8 cellular contexts compared by ENCODE assay signal in the genomic region with DNA sequence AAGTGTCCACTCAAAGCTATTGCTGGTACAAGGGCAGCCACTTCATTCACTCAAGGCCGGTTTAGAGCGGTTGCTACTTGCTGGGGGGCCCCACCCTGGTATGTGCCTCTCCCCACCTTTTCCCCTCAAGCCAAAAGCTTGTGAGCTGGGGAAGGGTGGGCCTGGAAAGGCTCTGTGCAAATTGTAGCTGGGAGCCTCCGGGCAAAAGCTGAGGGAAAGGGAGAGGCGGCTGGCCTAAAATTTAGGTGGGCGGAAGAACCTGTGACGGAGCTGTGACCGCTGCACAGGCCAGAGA. TPM values are rescaled to one million over a fixed set of nuclear protein-coding genes. Genes with fewer than 3 reads are reported as not detected.
DNase-seq lines count a peak whose midpoint lies in the region; ATAC-seq and TF ChIP-seq lines count a peak whose summit lies in the region.

No MANE protein-coding gene starts in this region.

- peaks cover 28% of the 10 kb centered on the region for H3K36me3 ChIP-seq in CD4-positive, alpha-beta memory T cell (ENCODE audit: insufficient read depth, low read length)
- H3K36me3 ChIP-seq in MM.1S (replicated peaks; ENCODE audit: insufficient read depth, low read length) (peaks cover 11% of the 10 kb centered on the region), duodenal mucosa (ENCODE audit: control insufficient read depth in 1 of 2, insufficient read depth in 2 of 2, low read length in 2 of 2) (peaks cover 26 to 36% of the 10 kb centered on the region in 2 donors), neural progenitor cell (peaks cover 4% of the 10 kb centered on the region)

- CTCF ChIA-PET in CD4-positive, alpha-beta memory T cell (lab: Charles Lee; ENCODE audit: partially characterized antibody), result interaction anchor here (0.9 to 2.3 kb wide), 11 partner anchors 12 to 156 kb away, joined by 3 to 12 read pairs (median 4); a partner anchor contains a TSS

- no peaks in the 10 kb centered on the region for H3K79me2 ChIP-seq in MM.1S (ENCODE audit: low read length)
- peaks cover 6% of the 10 kb centered on the region for H3K79me2 ChIP-seq in neural progenitor cell (ENCODE audit: low read depth)

- no peaks in the 10 kb centered on the region for H3K27me3 Mint-ChIP-seq in CD4-positive, alpha-beta memory T cell
- peaks cover 2% of the 10 kb centered on the region for H3K27me3 Mint-ChIP-seq in neural progenitor cell (ENCODE audit: insufficient read depth, low read depth)

- TF ChIP-seq CTCF in MM.1S (IDR thresholded peaks at IDR 0.05; ENCODE audit: low read length), result no peak
- no peak for TF ChIP-seq CTCF in neural progenitor cell (IDR thresholded peaks at IDR 0.05)
- no peak for TF ChIP-seq CTCF in foreskin fibroblast (IDR thresholded peaks at IDR 0.05; ENCODE audit: low read depth, low read length)
- TF ChIP-seq CTCF in GM10266 (IDR thresholded peaks at IDR 0.05; ENCODE audit: control insufficient read depth, insufficient read depth, low read depth, missing control alignments), result no peak

- H3K9me3 ChIP-seq in CD4-positive, alpha-beta memory T cell (ENCODE audit: control insufficient read depth in 1 of 2, low read length in 2 of 2), result no peaks in the 10 kb centered on the region
- no peaks in the 10 kb centered on the region for H3K9me3 ChIP-seq in MM.1S (replicated peaks; ENCODE audit: insufficient read depth, low read length)
- H3K9me3 ChIP-seq in duodenal mucosa (ENCODE audit: control insufficient read depth in 1 of 2, low read length in 2 of 2), result no peaks in the 10 kb centered on the region
- H3K9me3 ChIP-seq in neural progenitor cell (ENCODE audit: low read depth), result no peaks in the 10 kb centered on the region

- peak overlapping the region in 6 of 7 donors; percentile 31 to 82 (median 68) for H3K27ac Mint-ChIP-seq in CD4-positive, alpha-beta memory T cell
- H3K27ac Mint-ChIP-seq in neural progenitor cell, result no peak overlapping the region

- no peak for DNase-seq in CD4-positive, alpha-beta memory T cell
- DNase-seq in MM.1S, result no peak
- DNase-seq in neural progenitor cell (ENCODE audit: low spot score), result no peak
- DNase-seq in foreskin fibroblast, result no peak
- DNase-seq in GM10266 (ENCODE audit: extremely low spot score), result no peak

- no peaks in the 10 kb centered on the region for H3K27me3 ChIP-seq in CD4-positive, alpha-beta memory T cell (ENCODE audit: insufficient read depth, low read length)
- H3K27me3 ChIP-seq in MM.1S (replicated peaks; ENCODE audit: insufficient read depth, low read length) (no peaks in the 10 kb centered on the region), duodenal mucosa (ENCODE audit: control insufficient read depth in 1 of 2, insufficient read depth in 2 of 2, low read length in 2 of 2) (no peaks in the 10 kb centered on the region), neural progenitor cell (no peaks in the 10 kb centered on the region)

- POLR2A ChIA-PET in CD4-positive, alpha-beta memory T cell (lab: Charles Lee; ENCODE audit: partially characterized antibody), result interaction anchor here (1.0 to 2.7 kb wide), 10 partner anchors 8 to 158 kb away, joined by 3 to 40 read pairs (median 6); a partner anchor contains a TSS

- H3K36me3 Mint-ChIP-seq in CD4-positive, alpha-beta memory T cell, result peaks cover 23 to 36% of the 10 kb centered on the region in 2 donors
- peaks cover 20% of the 10 kb centered on the region for H3K36me3 Mint-ChIP-seq in neural progenitor cell

- no peak overlapping the region for H3K4me3 ChIP-seq in CD4-positive, alpha-beta memory T cell (ENCODE audit: low read length in 2 of 2)
- peak overlapping the region; percentile 61 for H3K4me3 ChIP-seq in MM.1S (ENCODE audit: low read length)
- peak overlapping the region; percentile 62 to 92 for H3K4me3 ChIP-seq in duodenal mucosa (ENCODE audit: low read depth in 1 of 2, low read length in 2 of 2)
- H3K4me3 ChIP-seq in neural progenitor cell, result peak overlapping the region; percentile 80
- H3K4me3 ChIP-seq in foreskin fibroblast (ENCODE audit: low read depth in 1 of 2, low read length in 2 of 2), result no peak overlapping the region

- H3K4me2 ChIP-seq in MM.1S (ENCODE audit: low read depth, low read length), result peak overlapping the region; percentile 80; the same call in 1 of the 2 replicates
- peak overlapping the region; percentile 91 for H3K4me2 ChIP-seq in neural progenitor cell

- H3K9me3 Mint-ChIP-seq in CD4-positive, alpha-beta memory T cell, result no peaks in the 10 kb centered on the region
- H3K9me3 Mint-ChIP-seq in neural progenitor cell, result no peaks in the 10 kb centered on the region

- H3F3A ChIP-seq in MM.1S (ENCODE audit: insufficient read depth, low read length), result no peaks in the 10 kb centered on the region; the same call in 1 of the 2 replicates
- H3F3A ChIP-seq in neural progenitor cell (ENCODE audit: low read depth), result peaks cover 27% of the 10 kb centered on the region

- ATAC-seq in GM19395 (IDR thresholded peaks at IDR 0.05; ENCODE audit: unreplicated experiment) (no peak), HG03045 (IDR thresholded peaks at IDR 0.05; ENCODE audit: unreplicated experiment) (no peak)

- H3K4me3 Mint-ChIP-seq in CD4-positive, alpha-beta memory T cell, result peak overlapping the region; percentile 17 to 99 (median 74)
- peak overlapping the region; percentile 91 for H3K4me3 Mint-ChIP-seq in neural progenitor cell

- peak overlapping the region; percentile 73 for H3K27ac ChIP-seq in CD4-positive, alpha-beta memory T cell (ENCODE audit: low read depth, low read length)
- H3K27ac ChIP-seq in MM.1S (ENCODE audit: low read length), result no peak overlapping the region
- H3K27ac ChIP-seq in duodenal mucosa (ENCODE audit: low read depth, low read length), result peak overlapping the region; percentile 86
- no peak overlapping the region for H3K27ac ChIP-seq in neural progenitor cell

- H2AFZ ChIP-seq in MM.1S (ENCODE audit: low read length) (no peak overlapping the region), neural progenitor cell (replicated peaks) (peak overlapping the region; percentile 52)

- H4K20me1 ChIP-seq in MM.1S (ENCODE audit: insufficient read depth, low read length) (no peaks in the 10 kb centered on the region), neural progenitor cell (ENCODE audit: low read depth) (peaks cover 22% of the 10 kb centered on the region)

- H3K9ac ChIP-seq in MM.1S (ENCODE audit: low read length) (no peak overlapping the region; the same call in 1 of the 2 replicates), duodenal mucosa (ENCODE audit: low read depth in 1 of 2, low read length in 2 of 2) (peak overlapping the region; percentile 70 to 81), neural progenitor cell (no peak overlapping the region)

- H3K4me1 ChIP-seq in CD4-positive, alpha-beta memory T cell (ENCODE audit: insufficient read depth, low read length), result peaks cover 23% of the 10 kb centered on the region
- H3K4me1 ChIP-seq in MM.1S (ENCODE audit: low read length) (no peaks in the 10 kb centered on the region), duodenal mucosa (ENCODE audit: control insufficient read depth in 1 of 2, insufficient read depth in 2 of 2, low read length in 2 of 2) (peaks cover 21 to 23% of the 10 kb centered on the region in 2 donors), neural progenitor cell (peaks cover 11% of the 10 kb centered on the region)

- intact Hi-C loops in CD4-positive, alpha-beta memory T cell (cut with micrococcal nuclease), result loop anchor here (1.0 to 2.0 kb wide), 3 partner anchors 15 to 80 kb away; no protein-coding TSS in a partner anchor

- peaks cover 5 to 21% (median 11%) of the 10 kb centered on the region in 4 donors for H3K4me1 Mint-ChIP-seq in CD4-positive, alpha-beta memory T cell
- H3K4me1 Mint-ChIP-seq in neural progenitor cell, result peaks cover 16% of the 10 kb centered on the region

- H3K9me2 ChIP-seq in MM.1S (replicated peaks; ENCODE audit: insufficient read depth, low read length), result no peaks in the 10 kb centered on the region

RNA-seq across cellular contexts. Expression of a gene that starts 0.3 kb away (rescaled TPM):
- 1 to 10 TPM; 3.2 to 3.3 TPM for total RNA-seq in CD4-positive, alpha-beta memory T cell
- polyA plus RNA-seq in CD4-positive, alpha-beta memory T cell, result not detected
- 6.1 and 15.1 TPM in 2 replicates for total RNA-seq in neural progenitor cell (ENCODE audit: low replicate concordance)

RNA-seq across cellular contexts. Expression of a gene that starts 17.6 kb away (rescaled TPM):
- 1 to 10 TPM; 6.3 to 7.3 TPM for total RNA-seq in CD4-positive, alpha-beta memory T cell
- polyA plus RNA-seq in CD4-positive, alpha-beta memory T cell, result 1 to 10 TPM; 5.2 to 8.1 TPM
- total RNA-seq in neural progenitor cell (ENCODE audit: low replicate concordance), result 3.1 and 14.7 TPM in 2 replicates

Comparison
In these comparisons a context has a peak if more than half of its experiments do, and no peak if none do; other contexts are left out.
1. H3K27ac ChIP-seq: peak in CD4-positive, alpha-beta memory T cell (single experiment) and duodenal mucosa (single experiment); none in MM.1S (single experiment) and neural progenitor cell (single experiment).
2. H3K4me3 ChIP-seq: peak in MM.1S (single experiment), duodenal mucosa (2 of 2) and neural progenitor cell (single experiment); none in CD4-positive, alpha-beta memory T cell (0 of 2) and foreskin fibroblast (0 of 2).
3. H3K9ac ChIP-seq: peak in duodenal mucosa (2 of 2); none in MM.1S (single experiment) and neural progenitor cell (single experiment).